In the genomic region with DNA sequence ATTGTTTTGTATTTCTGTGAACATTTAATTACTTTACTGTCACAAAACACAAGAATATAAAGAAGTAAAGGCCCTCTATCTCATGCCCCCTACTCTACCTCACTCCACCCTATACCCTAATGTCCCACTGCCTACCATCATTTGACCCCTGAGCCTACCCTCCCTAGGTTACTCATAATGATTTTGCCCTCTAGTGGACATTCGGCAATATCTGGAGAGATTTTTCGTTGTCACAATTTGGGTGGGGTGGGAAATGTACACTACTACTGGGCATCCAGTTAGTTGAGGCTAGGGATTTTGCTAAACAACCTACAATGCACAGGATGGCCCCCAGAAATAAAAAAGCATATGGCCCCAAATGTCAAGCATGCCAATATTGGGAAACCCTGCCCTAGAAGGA, we compare ENCODE assay signal across 2 cellular contexts.
TF ChIP-seq lines count a peak whose summit lies in the region.

No MANE protein-coding gene starts in this region.

TF ChIP-seq in SK-N-SH, 30 proteins besides CTCF, POLR2A, EP300 and RAD21:
- TF ChIP-seq, protein P1, sequence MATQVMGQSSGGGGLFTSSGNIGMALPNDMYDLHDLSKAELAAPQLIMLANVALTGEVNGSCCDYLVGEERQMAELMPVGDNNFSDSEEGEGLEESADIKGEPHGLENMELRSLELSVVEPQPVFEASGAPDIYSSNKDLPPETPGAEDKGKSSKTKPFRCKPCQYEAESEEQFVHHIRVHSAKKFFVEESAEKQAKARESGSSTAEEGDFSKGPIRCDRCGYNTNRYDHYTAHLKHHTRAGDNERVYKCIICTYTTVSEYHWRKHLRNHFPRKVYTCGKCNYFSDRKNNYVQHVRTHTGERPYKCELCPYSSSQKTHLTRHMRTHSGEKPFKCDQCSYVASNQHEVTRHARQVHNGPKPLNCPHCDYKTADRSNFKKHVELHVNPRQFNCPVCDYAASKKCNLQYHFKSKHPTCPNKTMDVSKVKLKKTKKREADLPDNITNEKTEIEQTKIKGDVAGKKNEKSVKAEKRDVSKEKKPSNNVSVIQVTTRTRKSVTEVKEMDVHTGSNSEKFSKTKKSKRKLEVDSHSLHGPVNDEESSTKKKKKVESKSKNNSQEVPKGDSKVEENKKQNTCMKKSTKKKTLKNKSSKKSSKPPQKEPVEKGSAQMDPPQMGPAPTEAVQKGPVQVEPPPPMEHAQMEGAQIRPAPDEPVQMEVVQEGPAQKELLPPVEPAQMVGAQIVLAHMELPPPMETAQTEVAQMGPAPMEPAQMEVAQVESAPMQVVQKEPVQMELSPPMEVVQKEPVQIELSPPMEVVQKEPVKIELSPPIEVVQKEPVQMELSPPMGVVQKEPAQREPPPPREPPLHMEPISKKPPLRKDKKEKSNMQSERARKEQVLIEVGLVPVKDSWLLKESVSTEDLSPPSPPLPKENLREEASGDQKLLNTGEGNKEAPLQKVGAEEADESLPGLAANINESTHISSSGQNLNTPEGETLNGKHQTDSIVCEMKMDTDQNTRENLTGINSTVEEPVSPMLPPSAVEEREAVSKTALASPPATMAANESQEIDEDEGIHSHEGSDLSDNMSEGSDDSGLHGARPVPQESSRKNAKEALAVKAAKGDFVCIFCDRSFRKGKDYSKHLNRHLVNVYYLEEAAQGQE (IDR thresholded peaks at IDR 0.05; ENCODE audit: low read depth, low read length), result no peak
- TF ChIP-seq, protein P2, sequence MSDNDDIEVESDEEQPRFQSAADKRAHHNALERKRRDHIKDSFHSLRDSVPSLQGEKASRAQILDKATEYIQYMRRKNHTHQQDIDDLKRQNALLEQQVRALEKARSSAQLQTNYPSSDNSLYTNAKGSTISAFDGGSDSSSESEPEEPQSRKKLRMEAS (IDR thresholded peaks at IDR 0.05; ENCODE audit: low read depth), result no peak
- TF ChIP-seq ELF1 (IDR thresholded peaks at IDR 0.05) (no peak), TEAD4 (IDR thresholded peaks at IDR 0.05; ENCODE audit: borderline replicate concordance, insufficient read depth) (no peak), NRF1 (IDR thresholded peaks at IDR 0.05; ENCODE audit: low read depth, low read length) (no peak), FOSL2 (IDR thresholded peaks at IDR 0.05; ENCODE audit: borderline replicate concordance, low read depth) (no peak), MXI1 (IDR thresholded peaks at IDR 0.05; ENCODE audit: low read depth, low read length) (no peak), POLR2AphosphoS5 (IDR thresholded peaks at IDR 0.05; ENCODE audit: low read depth, low read length) (no peak), USF1 (IDR thresholded peaks at IDR 0.05; ENCODE audit: borderline replicate concordance, low read depth) (no peak), SMC3 (IDR thresholded peaks at IDR 0.05; ENCODE audit: low read depth, low read length) (no peak), GABPA (IDR thresholded peaks at IDR 0.05; ENCODE audit: low read depth) (no peak), MEF2A (IDR thresholded peaks at IDR 0.05; ENCODE audit: borderline replicate concordance, low read depth) (no peak), GATA2 (CRISPR knock-in tag; IDR thresholded peaks at IDR 0.05) (no peak), YY1 (IDR thresholded peaks at IDR 0.05; ENCODE audit: low read depth) (no peak), RXRA (IDR thresholded peaks at IDR 0.05; ENCODE audit: borderline replicate concordance, low read depth) (no peak)
- TF ChIP-seq, protein P3, sequence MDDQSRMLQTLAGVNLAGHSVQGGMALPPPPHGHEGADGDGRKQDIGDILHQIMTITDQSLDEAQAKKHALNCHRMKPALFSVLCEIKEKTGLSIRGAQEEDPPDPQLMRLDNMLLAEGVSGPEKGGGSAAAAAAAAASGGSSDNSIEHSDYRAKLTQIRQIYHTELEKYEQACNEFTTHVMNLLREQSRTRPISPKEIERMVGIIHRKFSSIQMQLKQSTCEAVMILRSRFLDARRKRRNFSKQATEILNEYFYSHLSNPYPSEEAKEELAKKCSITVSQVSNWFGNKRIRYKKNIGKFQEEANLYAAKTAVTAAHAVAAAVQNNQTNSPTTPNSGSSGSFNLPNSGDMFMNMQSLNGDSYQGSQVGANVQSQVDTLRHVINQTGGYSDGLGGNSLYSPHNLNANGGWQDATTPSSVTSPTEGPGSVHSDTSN (IDR thresholded peaks at IDR 0.05), result no peak
- TF ChIP-seq, protein P4, sequence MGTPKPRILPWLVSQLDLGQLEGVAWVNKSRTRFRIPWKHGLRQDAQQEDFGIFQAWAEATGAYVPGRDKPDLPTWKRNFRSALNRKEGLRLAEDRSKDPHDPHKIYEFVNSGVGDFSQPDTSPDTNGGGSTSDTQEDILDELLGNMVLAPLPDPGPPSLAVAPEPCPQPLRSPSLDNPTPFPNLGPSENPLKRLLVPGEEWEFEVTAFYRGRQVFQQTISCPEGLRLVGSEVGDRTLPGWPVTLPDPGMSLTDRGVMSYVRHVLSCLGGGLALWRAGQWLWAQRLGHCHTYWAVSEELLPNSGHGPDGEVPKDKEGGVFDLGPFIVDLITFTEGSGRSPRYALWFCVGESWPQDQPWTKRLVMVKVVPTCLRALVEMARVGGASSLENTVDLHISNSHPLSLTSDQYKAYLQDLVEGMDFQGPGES (IDR thresholded peaks at IDR 0.05; ENCODE audit: low read depth, low read length), result no peak

TF ChIP-seq in SK-N-SH treated with all-trans-retinoic acid at 6 μM for 48 hours, 23 proteins besides CTCF, POLR2A, EP300 and RAD21 (continued from another document):
- TF ChIP-seq PATZ1 (CRISPR knock-in tag; IDR thresholded peaks at IDR 0.05; ENCODE audit: borderline replicate concordance) (no peak), ESRRG (CRISPR knock-in tag; IDR thresholded peaks at IDR 0.05) (no peak), CSDC2 (CRISPR knock-in tag; IDR thresholded peaks at IDR 0.05) (no peak), ZNF70 (CRISPR knock-in tag; IDR thresholded peaks at IDR 0.05) (no peak), ZNF565 (CRISPR knock-in tag; conservative IDR thresholded peaks at IDR 0.05; ENCODE audit: low read depth) (no peak), ARNTL (CRISPR knock-in tag; IDR thresholded peaks at IDR 0.05; ENCODE audit: borderline replicate concordance, low read depth) (no peak)
